1 cellular context compared by ENCODE assay signal in genomic region chr21:35527358-35527757, GRCh38.
TF ChIP-seq lines count a peak whose summit lies in the region.

No MANE protein-coding gene starts in this region.

TF ChIP-seq in SK-N-SH treated with all-trans-retinoic acid at 6 μM for 48 hours, 23 proteins besides CTCF, POLR2A, EP300 and RAD21 (continued from another document):
- TF ChIP-seq TSHZ2 (CRISPR knock-in tag; IDR thresholded peaks at IDR 0.05) (no peak), RARB (CRISPR knock-in tag; IDR thresholded peaks at IDR 0.05) (no peak), ZC3H10 (CRISPR knock-in tag; IDR thresholded peaks at IDR 0.05) (no peak), CREB5 (CRISPR knock-in tag; IDR thresholded peaks at IDR 0.05; ENCODE audit: low read depth) (no peak), ZNF70 (CRISPR knock-in tag; IDR thresholded peaks at IDR 0.05) (no peak)
TF ChIP-seq in SK-N-SH treated with all-trans-retinoic acid at 6 μM for 48 hours: peak in this region for 0.
